ENCODE assay signal across 1 cellular context in the genomic region with DNA sequence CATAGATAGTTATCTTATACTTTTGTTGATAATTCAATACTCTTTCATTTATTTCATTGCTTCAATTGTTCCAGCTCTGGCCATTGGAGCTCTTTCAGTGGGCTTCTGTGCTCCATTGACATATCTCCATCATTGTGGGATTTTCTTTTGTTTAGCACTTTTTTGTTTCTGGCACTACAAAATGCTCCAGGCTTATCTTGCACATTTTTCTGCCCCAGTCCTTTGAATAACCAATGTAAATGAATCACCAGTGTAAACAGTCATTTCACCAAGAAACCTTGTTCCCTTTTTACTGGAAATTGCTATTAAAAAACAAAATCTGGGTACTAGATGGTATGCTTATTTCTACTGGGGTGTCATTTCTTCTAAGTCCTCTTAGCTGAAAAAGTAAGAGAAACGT.
TF ChIP-seq lines count a peak whose summit lies in the region.

No MANE protein-coding gene starts in this region.

TF ChIP-seq in IMR-90, 13 proteins besides CTCF, POLR2A, EP300 and RAD21:
- TF ChIP-seq BHLHE40 (IDR thresholded peaks at IDR 0.05; ENCODE audit: low read depth, low read length) = no peak
